In the genomic region with DNA sequence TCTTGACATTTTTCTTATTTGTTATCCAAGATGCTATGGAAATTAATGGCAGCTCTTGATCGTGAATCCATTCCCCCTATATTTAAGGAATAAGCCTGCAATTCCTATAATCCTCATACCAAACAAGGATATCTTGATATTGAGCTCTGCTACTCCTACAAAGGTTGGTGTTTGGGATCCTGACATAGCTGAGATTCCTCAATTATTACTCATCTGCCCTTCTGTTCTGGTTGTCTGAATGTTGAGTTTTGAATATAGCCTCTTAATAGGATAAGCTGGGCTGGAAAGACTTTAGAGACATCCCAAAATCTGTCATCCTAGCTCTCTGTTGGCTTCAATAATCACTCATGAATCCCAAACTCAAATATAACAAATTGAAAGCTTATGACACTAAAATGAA, we compare ENCODE assay signal across 13 cellular contexts. TPM values are rescaled to one million over a fixed set of nuclear protein-coding genes. Genes with fewer than 3 reads are reported as not detected.
A peak's percentile ranks its signal among the peaks of the same experiment; 100 is the strongest.
DNase-seq lines count a peak whose midpoint lies in the region; ATAC-seq, FAIRE-seq and TF ChIP-seq lines count a peak whose summit lies in the region.
"Had no signal": no experiment of that assay in that cellular context is flagged by ENCODE, and none has a peak within 500 bp of the region (broad histone marks: within the 10 kb centered on the region; RNA-seq: fewer than 3 reads in every experiment).

No MANE protein-coding gene starts in this region.

- RAD21 ChIA-PET in HCT116 (lab: Charles Lee; ENCODE audit: low non-redundant PET in 1 of 2, low total read pairs in 2 of 2, uncharacterized antibody in 2 of 2, unreplicated experiment in 2 of 2), result no interaction called here

- TF ChIP-seq CTCF in HCT116 (IDR thresholded peaks at IDR 0.05 in 2 of 3, conservative IDR thresholded peaks at IDR 0.05 in 1 of 3; ENCODE audit: borderline replicate concordance in 1 of 3, insufficient read depth in 1 of 3, low read depth in 2 of 3, low read length in 2 of 3) (no peak), MM.1S (IDR thresholded peaks at IDR 0.05; ENCODE audit: low read length) (no peak)

- no TSS peak for BruUV-seq in HCT116 (replicated peaks; lab: Mats Ljungman, UMichigan)

- ATAC-seq in HCT116, result no peak; the same call in 1 of the 2 replicates
- no peak for ATAC-seq in activated CD8-positive, alpha-beta memory T cell treated with anti-CD3 and anti-CD28 coated beads, Interleukin-2, amount 10 ng/mL, durations not matched to agents 7 days and 5 days

- no peak for TF ChIP-seq RAD21 in HCT116 (IDR thresholded peaks at IDR 0.05; ENCODE audit: low read depth)

- TF ChIP-seq POLR2A in HCT116 (IDR thresholded peaks at IDR 0.05; ENCODE audit: borderline replicate concordance, extremely low read depth, insufficient read depth, insufficient read length) (no peak), GM12891 (IDR thresholded peaks at IDR 0.05; ENCODE audit: low read depth, low read length) (no peak)

- H3K27ac Mint-ChIP-seq in activated naive CD8-positive, alpha-beta T cell treated with anti-CD3 and anti-CD28 coated beads for 36 hours, result no peak overlapping the region
- no peak overlapping the region for H3K27ac Mint-ChIP-seq in activated CD8-positive, alpha-beta memory T cell treated with anti-CD3 and anti-CD28 coated beads, Interleukin-2, amount 10 ng/mL, durations not matched to agents 7 days and 5 days
- H3K27ac Mint-ChIP-seq: B cell, naive B cell had no signal

- peaks cover 11% of the 10 kb centered on the region for H3K4me1 Mint-ChIP-seq in activated naive CD8-positive, alpha-beta T cell treated with anti-CD3 and anti-CD28 coated beads for 36 hours
- peaks cover 10% of the 10 kb centered on the region for H3K4me1 Mint-ChIP-seq in activated CD8-positive, alpha-beta memory T cell treated with anti-CD3 and anti-CD28 coated beads, Interleukin-2, amount 10 ng/mL, durations not matched to agents 7 days and 5 days

- no peaks in the 10 kb centered on the region for H3K9me3 Mint-ChIP-seq in activated naive CD8-positive, alpha-beta T cell treated with anti-CD3 and anti-CD28 coated beads for 36 hours
- H3K9me3 Mint-ChIP-seq in activated CD8-positive, alpha-beta memory T cell treated with anti-CD3 and anti-CD28 coated beads, Interleukin-2, amount 10 ng/mL, durations not matched to agents 7 days and 5 days (ENCODE audit: low read depth), result no peaks in the 10 kb centered on the region

- H3K27me3 Mint-ChIP-seq in activated naive CD8-positive, alpha-beta T cell treated with anti-CD3 and anti-CD28 coated beads for 36 hours, result no peaks in the 10 kb centered on the region
- H3K27me3 Mint-ChIP-seq in activated CD8-positive, alpha-beta memory T cell treated with anti-CD3 and anti-CD28 coated beads, Interleukin-2, amount 10 ng/mL, durations not matched to agents 7 days and 5 days, result no peaks in the 10 kb centered on the region
- H3K27me3 Mint-ChIP-seq: naive B cell had no signal

- no peak overlapping the region for H3K4me3 Mint-ChIP-seq in activated naive CD8-positive, alpha-beta T cell treated with anti-CD3 and anti-CD28 coated beads for 36 hours
- no peak overlapping the region for H3K4me3 Mint-ChIP-seq in activated CD8-positive, alpha-beta memory T cell treated with anti-CD3 and anti-CD28 coated beads, Interleukin-2, amount 10 ng/mL, durations not matched to agents 7 days and 5 days
- H3K4me3 Mint-ChIP-seq: B cell had no signal

- H3K27ac ChIP-seq in HCT116 (ENCODE audit: low read depth, low read length), result no peak overlapping the region
- no peak overlapping the region for H3K27ac ChIP-seq in MM.1S (ENCODE audit: low read length)

- H3K79me2 ChIP-seq in HCT116 (ENCODE audit: insufficient read depth, low read length) (no peaks in the 10 kb centered on the region), MM.1S (ENCODE audit: low read length) (no peaks in the 10 kb centered on the region)

- H4K20me1 ChIP-seq in HCT116 (ENCODE audit: insufficient read depth) (no peaks in the 10 kb centered on the region), MM.1S (ENCODE audit: insufficient read depth, low read length) (no peaks in the 10 kb centered on the region)

- H3K4me2 ChIP-seq in HCT116 (ENCODE audit: low read length) (peak overlapping the region; percentile 21), MM.1S (ENCODE audit: low read depth, low read length) (no peak overlapping the region)

- intact Hi-C loops in HCT116 (cut with micrococcal nuclease), result no loop called here

- no peak for FAIRE-seq in GM12891 (lab: Jason Lieb, UNC)
- FAIRE-seq: endometrium had no signal

- H3K4me3 ChIP-seq in HCT116 (replicated peaks in 1 of 2; ENCODE audit: low read depth in 1 of 2, low read length in 2 of 2), result no peak overlapping the region
- no peak overlapping the region for H3K4me3 ChIP-seq in MM.1S (ENCODE audit: low read length)

- peaks cover 0 to 10% of the 10 kb centered on the region in 2 experiments; a peak in 2 of 4 replicates for H3K4me1 ChIP-seq in HCT116 (ENCODE audit: control insufficient read depth in 1 of 2, insufficient read depth in 2 of 2, low read length in 2 of 2)
- peaks cover 28% of the 10 kb centered on the region for H3K4me1 ChIP-seq in MM.1S (ENCODE audit: low read length)

- no peaks in the 10 kb centered on the region for H3F3A ChIP-seq in MM.1S (ENCODE audit: insufficient read depth, low read length)

- H3K36me3 Mint-ChIP-seq in activated naive CD8-positive, alpha-beta T cell treated with anti-CD3 and anti-CD28 coated beads for 36 hours, result no peaks in the 10 kb centered on the region
- no peaks in the 10 kb centered on the region for H3K36me3 Mint-ChIP-seq in activated CD8-positive, alpha-beta memory T cell treated with anti-CD3 and anti-CD28 coated beads, Interleukin-2, amount 10 ng/mL, durations not matched to agents 7 days and 5 days

- POLR2A ChIA-PET in HCT116 (lab: Charles Lee), result no interaction called here

- H3K9ac ChIP-seq in HCT116 (ENCODE audit: low read length), result no peak overlapping the region
- no peak overlapping the region for H3K9ac ChIP-seq in MM.1S (ENCODE audit: low read length)

- H3K9me3 ChIP-seq in HCT116 (ENCODE audit: control insufficient read depth in 1 of 2, insufficient read depth in 1 of 2, low read depth in 1 of 2, low read length in 2 of 2) (no peaks in the 10 kb centered on the region), MM.1S (replicated peaks; ENCODE audit: insufficient read depth, low read length) (no peaks in the 10 kb centered on the region)

- H3K9me2 ChIP-seq in HCT116 (ENCODE audit: insufficient read depth) (no peaks in the 10 kb centered on the region), MM.1S (replicated peaks; ENCODE audit: insufficient read depth, low read length) (no peaks in the 10 kb centered on the region)

- H2AFZ ChIP-seq in HCT116 (ENCODE audit: low read depth, low read length, poor library complexity, severe bottlenecking) (no peak overlapping the region), MM.1S (ENCODE audit: low read length) (no peak overlapping the region)

- in situ Hi-C loops in T47D (cut with HindIII; ENCODE audit: low pct_unique_long_range_greater_than_20kb, low sequenced_read_pairs), result no loop called here

- H3K27me3 ChIP-seq in HCT116 (ENCODE audit: insufficient read depth, low read length), result no peaks in the 10 kb centered on the region
- H3K27me3 ChIP-seq in MM.1S (replicated peaks; ENCODE audit: insufficient read depth, low read length), result no peaks in the 10 kb centered on the region

- H3K36me3 ChIP-seq in HCT116 (ENCODE audit: control insufficient read depth in 1 of 2, insufficient read depth in 2 of 2, low read length in 2 of 2) (no peaks in the 10 kb centered on the region), MM.1S (replicated peaks; ENCODE audit: insufficient read depth, low read length) (no peaks in the 10 kb centered on the region)

- peak; percentile 67 for DNase-seq in A172 (ENCODE audit: low spot score)
- no peak for DNase-seq in HCT116 (ENCODE audit: low read depth, low spot score)
- DNase-seq in T47D (ENCODE audit: low read depth in 1 of 2, low spot score in 1 of 2), result peak; percentile 6 to 20
- peak; percentile 86 for DNase-seq in kidney tubule cell (ENCODE audit: low spot score)
- no peak for DNase-seq in GM12891 (ENCODE audit: insufficient read length, low spot score)
- no peak for DNase-seq in activated naive CD8-positive, alpha-beta T cell treated with anti-CD3 and anti-CD28 coated beads for 36 hours
- no peak for DNase-seq in MM.1S
- no peak for DNase-seq in activated CD8-positive, alpha-beta memory T cell treated with anti-CD3 and anti-CD28 coated beads, Interleukin-2, amount 10 ng/mL, durations not matched to agents 7 days and 5 days
- DNase-seq: activated CD4-positive, CD25-positive, alpha-beta regulatory T cell; naive B cell; NCI-H187 treated with DMSO at 0.1 percent for 48 hours had no signal

- CTCF ChIA-PET in HCT116 (lab: Charles Lee), result no interaction called here
- CTCF ChIA-PET in activated CD8-positive, alpha-beta memory T cell treated with anti-CD3 and anti-CD28 coated beads, Interleukin-2, amount 10 ng/mL, durations not matched to agents 7 days and 5 days (lab: Charles Lee), result interaction anchor here (1.7 kb wide), 1 partner anchor 35 kb away, joined by 5 read pairs; no protein-coding TSS in a partner anchor

TF ChIP-seq in GM12891, 5 proteins besides CTCF, POLR2A, EP300 and RAD21:
- no peak for TF ChIP-seq PAX5 (IDR thresholded peaks at IDR 0.05; ENCODE audit: insufficient read depth, low read length, severe bottlenecking)
- TF ChIP-seq SPI1 (IDR thresholded peaks at IDR 0.05; ENCODE audit: low read depth, low read length), result no peak
- no peak for TF ChIP-seq POLR2AphosphoS5 (IDR thresholded peaks at IDR 0.05; ENCODE audit: low read depth, low read length)
- no peak for TF ChIP-seq POU2F2 (IDR thresholded peaks at IDR 0.05; ENCODE audit: low read depth, low read length)
- no peak for TF ChIP-seq TAF1 (IDR thresholded peaks at IDR 0.05; ENCODE audit: low read depth, low read length)

RNA-seq across cellular contexts. Expression of a gene that starts 49.9 kb away (rescaled TPM):
- not detected in 2 replicates for total RNA-seq in A172 (2014; rRNA removed; shearing (Covaris generic))
- 0.20 TPM for total RNA-seq in HCT116 (2021; ENCODE audit: unreplicated experiment)
- polyA plus RNA-seq in HCT116 (2012), result 0.12 and 0.38 TPM in 2 replicates
- not detected for polyA plus RNA-seq in GM12891 (2012; ENCODE audit: low read depth, missing spikeins)
- under 1 TPM; 0.50 to 0.74 TPM for total RNA-seq in activated naive CD8-positive, alpha-beta T cell treated with anti-CD3 and anti-CD28 coated beads for 36 hours
- 1 to 10 TPM; 6.3 to 7.3 TPM for total RNA-seq in activated CD8-positive, alpha-beta memory T cell treated with anti-CD3 and anti-CD28 coated beads, Interleukin-2, amount 10 ng/mL, durations not matched to agents 7 days and 5 days

Comparison
In these comparisons a context has a peak if more than half of its experiments do, and no peak if none do; other contexts are left out.
1. DNase-seq: peak in A172 (single experiment), T47D (2 of 2) and kidney tubule cell (single experiment); none in HCT116 (single experiment), GM12891 (single experiment), activated naive CD8-positive, alpha-beta T cell treated with anti-CD3 and anti-CD28 coated beads for 36 hours (single experiment), MM.1S (single experiment) and activated CD8-positive, alpha-beta memory T cell treated with anti-CD3 and anti-CD28 coated beads, Interleukin-2, amount 10 ng/mL, durations not matched to agents 7 days and 5 days (single experiment).